In the genomic region with DNA sequence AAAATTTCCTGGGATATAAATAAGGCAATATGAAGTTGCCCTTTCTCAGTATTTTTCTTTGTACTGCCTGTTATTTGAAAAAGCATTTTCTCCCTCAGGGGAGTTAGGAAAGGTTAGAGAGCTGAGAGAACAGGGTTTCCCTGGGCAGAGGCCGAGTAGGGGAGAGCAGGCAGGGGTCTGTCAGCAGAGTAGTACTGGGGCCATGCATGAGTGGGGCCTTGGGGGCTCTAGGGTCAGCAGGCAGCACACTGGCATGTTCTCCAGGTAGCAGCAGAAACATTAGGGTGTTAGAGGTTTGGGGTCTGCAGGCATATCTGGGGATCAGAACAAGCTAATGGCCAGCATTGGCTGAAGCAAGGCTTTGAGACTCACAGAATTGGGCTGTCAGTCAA, we compare ENCODE assay signal across 1 cellular context.
TF ChIP-seq lines count a peak whose summit lies in the region.

No MANE protein-coding gene starts in this region.

TF ChIP-seq in GM23338, 12 proteins besides CTCF, POLR2A, EP300 and RAD21 (continued from another document):
- TF ChIP-seq, protein P1, sequence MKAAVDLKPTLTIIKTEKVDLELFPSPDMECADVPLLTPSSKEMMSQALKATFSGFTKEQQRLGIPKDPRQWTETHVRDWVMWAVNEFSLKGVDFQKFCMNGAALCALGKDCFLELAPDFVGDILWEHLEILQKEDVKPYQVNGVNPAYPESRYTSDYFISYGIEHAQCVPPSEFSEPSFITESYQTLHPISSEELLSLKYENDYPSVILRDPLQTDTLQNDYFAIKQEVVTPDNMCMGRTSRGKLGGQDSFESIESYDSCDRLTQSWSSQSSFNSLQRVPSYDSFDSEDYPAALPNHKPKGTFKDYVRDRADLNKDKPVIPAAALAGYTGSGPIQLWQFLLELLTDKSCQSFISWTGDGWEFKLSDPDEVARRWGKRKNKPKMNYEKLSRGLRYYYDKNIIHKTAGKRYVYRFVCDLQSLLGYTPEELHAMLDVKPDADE (IDR thresholded peaks at IDR 0.05), result no peak
- TF ChIP-seq EZH2 (IDR thresholded peaks at IDR 0.05; ENCODE audit: low read depth, unreplicated experiment), result no peak
